ENCODE assay signal across 8 cellular contexts in genomic region chr13:114115191-114115671, GRCh38. TPM values are rescaled to one million over a fixed set of nuclear protein-coding genes. Genes with fewer than 3 reads are reported as not detected.
A peak's percentile ranks its signal among the peaks of the same experiment; 100 is the strongest.
DNase-seq lines count a peak whose midpoint lies in the region; ATAC-seq and TF ChIP-seq lines count a peak whose summit lies in the region.

No MANE protein-coding gene starts in this region.

- intact Hi-C loops in transverse colon (cut with DNase I; ENCODE audit: low total_unique reads), result no loop called here
- intact Hi-C loops in activated T-helper 2 cell treated with anti-CD3 and anti-CD28 coated beads, Interferon-gamma antibody, Interleukin-2, Interleukin-4, amounts not matched to agents 10 μg/mL and 5 μg/mL and 100 μg/mL, durations not matched to agents 14 hours and 24 hours and 36 hours (cut with micrococcal nuclease), result no loop called here

- H3K27ac Mint-ChIP-seq in activated naive CD8-positive, alpha-beta T cell treated with anti-CD3 and anti-CD28 coated beads for 36 hours, result peak overlapping the region; percentile 82
- H3K27ac Mint-ChIP-seq in activated T-helper 2 cell treated with anti-CD3 and anti-CD28 coated beads, Interferon-gamma antibody, Interleukin-2, Interleukin-4, amounts not matched to agents 10 μg/mL and 5 μg/mL and 100 μg/mL, durations not matched to agents 14 hours and 24 hours and 36 hours, result no peak overlapping the region

- no peak for TF ChIP-seq POLR2A in transverse colon (IDR thresholded peaks at IDR 0.05)

- no peaks in the 10 kb centered on the region for H3K27me3 Mint-ChIP-seq in activated naive CD8-positive, alpha-beta T cell treated with anti-CD3 and anti-CD28 coated beads for 36 hours
- no peaks in the 10 kb centered on the region for H3K27me3 Mint-ChIP-seq in activated T-helper 2 cell treated with anti-CD3 and anti-CD28 coated beads, Interferon-gamma antibody, Interleukin-2, Interleukin-4, amounts not matched to agents 10 μg/mL and 5 μg/mL and 100 μg/mL, durations not matched to agents 14 hours and 24 hours and 36 hours (ENCODE audit: low read depth)

- WGBS in transverse colon (ENCODE audit: low coverage in 1 of 2), 2 donors, result 40% methylated on average over 7 to 22 of the region's 25 CpGs

- no peaks in the 10 kb centered on the region for H3K27me3 ChIP-seq in transverse colon
- no peaks in the 10 kb centered on the region for H3K27me3 ChIP-seq in Karpas-422 (ENCODE audit: low read length)

- no peak overlapping the region for H3K9ac ChIP-seq in Karpas-422 (ENCODE audit: low read length)

- no peak overlapping the region for H2AFZ ChIP-seq in Karpas-422 (ENCODE audit: low read length)

- H3K36me3 ChIP-seq in KOPT-K1 (ENCODE audit: insufficient read depth, low read length) (0 out of 2 replicates have a peak, but pooled peaks cover 4% of the 10 kb centered on the region), transverse colon (no peaks in the 10 kb centered on the region), Karpas-422 (ENCODE audit: insufficient read depth, low read length) (no peaks in the 10 kb centered on the region)

- no peak for DNase-seq in activated naive CD8-positive, alpha-beta T cell treated with anti-CD3 and anti-CD28 coated beads for 36 hours
- DNase-seq in kidney glomerular epithelial cell (lab: John Stamatoyannopoulos, UW) (peak; percentile 53), transverse colon (peak; percentile 81), DMS79 treated with DMSO at 0.1 percent for 48 hours (lab: John Stamatoyannopoulos, UW) (no peak), Karpas-422 (no peak)
- no peak for DNase-seq in activated T-helper 2 cell treated with anti-CD3 and anti-CD28 coated beads, Interferon-gamma antibody, Interleukin-2, Interleukin-4, amounts not matched to agents 10 μg/mL and 5 μg/mL and 100 μg/mL, durations not matched to agents 14 hours and 24 hours and 36 hours (ENCODE audit: low spot score)

- H3K4me3 ChIP-seq in transverse colon, result no peak overlapping the region
- no peak overlapping the region for H3K4me3 ChIP-seq in Karpas-422 (ENCODE audit: low read length)

- peak overlapping the region; percentile 58 for H3K27ac ChIP-seq in KOPT-K1 (ENCODE audit: low read depth, low read length, poor library complexity, severe bottlenecking)
- peak overlapping the region; percentile 47 to 70 (median 63) for H3K27ac ChIP-seq in transverse colon
- H3K27ac ChIP-seq in Karpas-422 (ENCODE audit: low read length), result no peak overlapping the region

- no peaks in the 10 kb centered on the region for H4K20me1 ChIP-seq in Karpas-422 (ENCODE audit: insufficient read depth, low read depth, low read length)

- peak in 1 of 5 experiments; percentile 20 for TF ChIP-seq CTCF in transverse colon (IDR thresholded peaks at IDR 0.05)

- H3K9me2 ChIP-seq in Karpas-422 (replicated peaks; ENCODE audit: insufficient read depth, low read length), result no peaks in the 10 kb centered on the region

- H3K79me2 ChIP-seq in Karpas-422 (ENCODE audit: low read length), result no peaks in the 10 kb centered on the region

- no peaks in the 10 kb centered on the region for H3K9me3 ChIP-seq in KOPT-K1 (ENCODE audit: insufficient read depth, low read length, poor library complexity, severe bottlenecking)
- no peaks in the 10 kb centered on the region for H3K9me3 ChIP-seq in transverse colon
- H3K9me3 ChIP-seq in Karpas-422 (ENCODE audit: low read length), result no peaks in the 10 kb centered on the region

- peaks cover 63% of the 10 kb centered on the region for H3K4me1 Mint-ChIP-seq in activated naive CD8-positive, alpha-beta T cell treated with anti-CD3 and anti-CD28 coated beads for 36 hours
- peaks cover 37% of the 10 kb centered on the region for H3K4me1 Mint-ChIP-seq in activated T-helper 2 cell treated with anti-CD3 and anti-CD28 coated beads, Interferon-gamma antibody, Interleukin-2, Interleukin-4, amounts not matched to agents 10 μg/mL and 5 μg/mL and 100 μg/mL, durations not matched to agents 14 hours and 24 hours and 36 hours (ENCODE audit: low read depth)

- peaks cover 12% of the 10 kb centered on the region for H3K36me3 Mint-ChIP-seq in activated naive CD8-positive, alpha-beta T cell treated with anti-CD3 and anti-CD28 coated beads for 36 hours
- H3K36me3 Mint-ChIP-seq in activated T-helper 2 cell treated with anti-CD3 and anti-CD28 coated beads, Interferon-gamma antibody, Interleukin-2, Interleukin-4, amounts not matched to agents 10 μg/mL and 5 μg/mL and 100 μg/mL, durations not matched to agents 14 hours and 24 hours and 36 hours (ENCODE audit: low read depth), result peaks cover 14% of the 10 kb centered on the region

- H3K4me2 ChIP-seq in Karpas-422 (ENCODE audit: low read depth, low read length, poor library complexity, severe bottlenecking), result no peak overlapping the region

- in situ Hi-C loops in transverse colon (cut with MboI; ENCODE audit: low pct_ligation_motif_present in 1 of 4, low pct_unique_long_range_greater_than_20kb in 1 of 4, low sequenced_read_pairs in 3 of 4), result no loop called here

- no peak overlapping the region for H3K4me3 Mint-ChIP-seq in activated naive CD8-positive, alpha-beta T cell treated with anti-CD3 and anti-CD28 coated beads for 36 hours
- no peak overlapping the region for H3K4me3 Mint-ChIP-seq in activated T-helper 2 cell treated with anti-CD3 and anti-CD28 coated beads, Interferon-gamma antibody, Interleukin-2, Interleukin-4, amounts not matched to agents 10 μg/mL and 5 μg/mL and 100 μg/mL, durations not matched to agents 14 hours and 24 hours and 36 hours (ENCODE audit: low read depth)

- ATAC-seq in GM18498 (IDR thresholded peaks at IDR 0.05; ENCODE audit: unreplicated experiment), result peak; percentile 66

- H3K4me1 ChIP-seq in transverse colon, result peaks cover 21 to 48% (median 40%) of the 10 kb centered on the region in 4 donors
- H3K4me1 ChIP-seq in Karpas-422 (ENCODE audit: low read length), result no peaks in the 10 kb centered on the region

- H3K9me3 Mint-ChIP-seq in activated naive CD8-positive, alpha-beta T cell treated with anti-CD3 and anti-CD28 coated beads for 36 hours, result no peaks in the 10 kb centered on the region
- H3K9me3 Mint-ChIP-seq in activated T-helper 2 cell treated with anti-CD3 and anti-CD28 coated beads, Interferon-gamma antibody, Interleukin-2, Interleukin-4, amounts not matched to agents 10 μg/mL and 5 μg/mL and 100 μg/mL, durations not matched to agents 14 hours and 24 hours and 36 hours, result no peaks in the 10 kb centered on the region

- no peak for TF ChIP-seq EP300 in transverse colon (IDR thresholded peaks at IDR 0.05; ENCODE audit: low read depth)

RNA-seq across cellular contexts. Expression of gene RASA3, which starts 17.2 kb away (rescaled TPM):
- 10 to 100 TPM; 25.6 to 26.5 TPM for total RNA-seq in activated naive CD8-positive, alpha-beta T cell treated with anti-CD3 and anti-CD28 coated beads for 36 hours
- 10 to 100 TPM in 1 of 4 donors, 1 to 10 TPM in 3; 4.4 to 15.6 (median 8.5) TPM for total RNA-seq in transverse colon
- 13.7 and 13.9 TPM in 2 replicates for total RNA-seq in activated T-helper 2 cell treated with anti-CD3 and anti-CD28 coated beads, Interferon-gamma antibody, Interleukin-2, Interleukin-4, amounts not matched to agents 10 μg/mL and 5 μg/mL and 100 μg/mL, durations not matched to agents 14 hours and 24 hours and 36 hours
- total RNA-seq in Karpas-422 (2014; rRNA removed; shearing (Covaris generic); ENCODE audit: low replicate concordance), result 0.56 and 2.4 TPM in 2 replicates

Comparison
In these comparisons a context has a peak if more than half of its experiments do, and no peak if none do; other contexts are left out.
1. DNase-seq: peak in kidney glomerular epithelial cell (single experiment) and transverse colon (single experiment); none in activated naive CD8-positive, alpha-beta T cell treated with anti-CD3 and anti-CD28 coated beads for 36 hours (single experiment), activated T-helper 2 cell treated with anti-CD3 and anti-CD28 coated beads, Interferon-gamma antibody, Interleukin-2, Interleukin-4, amounts not matched to agents 10 μg/mL and 5 μg/mL and 100 μg/mL, durations not matched to agents 14 hours and 24 hours and 36 hours (single experiment), DMS79 treated with DMSO at 0.1 percent for 48 hours (single experiment) and Karpas-422 (single experiment).